9 cellular contexts compared by ENCODE assay signal in the genomic region with DNA sequence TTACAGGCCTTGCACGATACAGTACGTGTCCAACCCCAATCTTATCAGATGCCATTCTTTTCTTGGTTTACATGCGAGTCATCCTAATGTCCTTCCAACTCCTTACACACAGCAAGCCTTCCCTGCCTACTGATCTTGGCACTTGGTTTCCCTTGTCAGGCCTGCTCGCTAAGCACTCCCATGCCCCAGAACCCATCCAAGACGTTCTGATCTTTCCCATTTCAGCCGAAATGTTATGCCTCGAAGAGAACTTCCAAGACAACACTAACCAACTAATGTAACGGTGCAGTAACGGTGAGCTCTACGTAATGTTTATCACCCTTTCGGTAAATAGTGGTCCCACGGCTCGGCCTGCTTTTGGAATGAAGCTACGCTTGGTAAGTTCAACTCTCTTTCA. TPM values are rescaled to one million over a fixed set of nuclear protein-coding genes. Genes with fewer than 3 reads are reported as not detected.
DNase-seq lines count a peak whose midpoint lies in the region; ATAC-seq and TF ChIP-seq lines count a peak whose summit lies in the region.
"Had no signal": no experiment of that assay in that cellular context is flagged by ENCODE, and none has a peak within 500 bp of the region (broad histone marks: within the 10 kb centered on the region; RNA-seq: fewer than 3 reads in every experiment).

No MANE protein-coding gene starts in this region.

- H3K4me1 Mint-ChIP-seq in activated CD4-positive, alpha-beta T cell treated with anti-CD3 and anti-CD28 coated beads for 36 hours, result no peaks in the 10 kb centered on the region
- H3K4me1 Mint-ChIP-seq in activated CD4-positive, alpha-beta T cell treated with anti-CD3 and anti-CD28 coated beads, Interleukin-2, amount 10 ng/mL, durations not matched to agents 24 days and 14 days, result no peaks in the 10 kb centered on the region
- no peaks in the 10 kb centered on the region for H3K4me1 Mint-ChIP-seq in endothelial cell (ENCODE audit: unreplicated experiment)
- H3K4me1 Mint-ChIP-seq: activated T-helper 17 cell treated with anti-CD3 and anti-CD28 coated beads, Interleukin-2, amount 50 U/mL, for 72 hours had no signal

- no peak overlapping the region for H3K4me3 Mint-ChIP-seq in activated CD4-positive, alpha-beta T cell treated with anti-CD3 and anti-CD28 coated beads for 36 hours
- no peak overlapping the region for H3K4me3 Mint-ChIP-seq in activated CD4-positive, alpha-beta T cell treated with anti-CD3 and anti-CD28 coated beads, Interleukin-2, amount 10 ng/mL, durations not matched to agents 24 days and 14 days
- no peak overlapping the region for H3K4me3 Mint-ChIP-seq in endothelial cell (ENCODE audit: unreplicated experiment)
- H3K4me3 Mint-ChIP-seq: activated T-helper 17 cell treated with anti-CD3 and anti-CD28 coated beads, Interleukin-2, amount 50 U/mL, for 72 hours had no signal

- H3K9me3 ChIP-seq in WERI-Rb-1 (ENCODE audit: severe bottlenecking) (no peaks in the 10 kb centered on the region), iPS-18c (ENCODE audit: control insufficient read depth, insufficient read depth, low read length) (no peaks in the 10 kb centered on the region), tibial artery (no peaks in the 10 kb centered on the region)

- peaks cover 43% of the 10 kb centered on the region for H3K36me3 Mint-ChIP-seq in activated CD4-positive, alpha-beta T cell treated with anti-CD3 and anti-CD28 coated beads for 36 hours (ENCODE audit: low read depth)
- peaks cover 26% of the 10 kb centered on the region for H3K36me3 Mint-ChIP-seq in activated CD4-positive, alpha-beta T cell treated with anti-CD3 and anti-CD28 coated beads, Interleukin-2, amount 10 ng/mL, durations not matched to agents 24 days and 14 days (ENCODE audit: low read depth)
- peaks cover 18% of the 10 kb centered on the region for H3K36me3 Mint-ChIP-seq in endothelial cell (ENCODE audit: low read depth, unreplicated experiment)

- H3K36me3 ChIP-seq in WERI-Rb-1, result peaks cover 27% of the 10 kb centered on the region
- H3K36me3 ChIP-seq in tibial artery, result peaks cover 31 to 36% (median 34%) of the 10 kb centered on the region in 3 donors

- no peak overlapping the region for H3K27ac Mint-ChIP-seq in activated CD4-positive, alpha-beta T cell treated with anti-CD3 and anti-CD28 coated beads for 36 hours
- H3K27ac Mint-ChIP-seq in activated CD4-positive, alpha-beta T cell treated with anti-CD3 and anti-CD28 coated beads, Interleukin-2, amount 10 ng/mL, durations not matched to agents 24 days and 14 days, result no peak overlapping the region
- H3K27ac Mint-ChIP-seq in endothelial cell (ENCODE audit: unreplicated experiment), result no peak overlapping the region
- H3K27ac Mint-ChIP-seq: activated T-helper 17 cell treated with anti-CD3 and anti-CD28 coated beads, Interleukin-2, amount 50 U/mL, for 72 hours had no signal

- TF ChIP-seq CTCF in WERI-Rb-1 (IDR thresholded peaks at IDR 0.05; ENCODE audit: low read depth, low read length), result no peak
- no peak for TF ChIP-seq CTCF in tibial artery (IDR thresholded peaks at IDR 0.05)
- TF ChIP-seq CTCF in endothelial cell (IDR thresholded peaks at IDR 0.05; ENCODE audit: unreplicated experiment), result no peak

- H3K27ac ChIP-seq in WERI-Rb-1 (peak overlapping the region; percentile 95), tibial artery (peak overlapping the region; percentile 73 to 74)

- H3K27me3 Mint-ChIP-seq in activated CD4-positive, alpha-beta T cell treated with anti-CD3 and anti-CD28 coated beads for 36 hours, result peaks cover 4% of the 10 kb centered on the region
- peaks cover 14% of the 10 kb centered on the region for H3K27me3 Mint-ChIP-seq in activated CD4-positive, alpha-beta T cell treated with anti-CD3 and anti-CD28 coated beads, Interleukin-2, amount 10 ng/mL, durations not matched to agents 24 days and 14 days
- peaks cover 4% of the 10 kb centered on the region for H3K27me3 Mint-ChIP-seq in endothelial cell (ENCODE audit: unreplicated experiment)
- H3K27me3 Mint-ChIP-seq: activated T-helper 17 cell treated with anti-CD3 and anti-CD28 coated beads, Interleukin-2, amount 50 U/mL, for 72 hours had no signal

- H3K4me1 ChIP-seq in tibial artery, result peaks cover 0 to 23% (median 17%) of the 10 kb centered on the region in 4 donors

- POLR2A ChIA-PET in activated CD4-positive, alpha-beta T cell treated with anti-CD3 and anti-CD28 coated beads for 36 hours (lab: Charles Lee), result interaction anchor here (0.5 to 1.0 kb wide), 3 partner anchors 38 to 234 kb away, joined by 3 to 4 read pairs (median 4); a partner anchor contains a TSS

- intact Hi-C loops in activated CD4-positive, alpha-beta T cell treated with anti-CD3 and anti-CD28 coated beads for 36 hours (cut with DNase I, micrococcal nuclease), result loop anchor here (1.0 to 10.0 kb wide), 12 partner anchors 235 to 1156 kb away; a partner anchor contains a TSS
- intact Hi-C loops in activated CD4-positive, alpha-beta T cell treated with anti-CD3 and anti-CD28 coated beads, Interleukin-2, amount 10 ng/mL, durations not matched to agents 24 days and 14 days (cut with micrococcal nuclease), result loop anchor here (5.0 kb wide), 1 partner anchor 151 kb away; no protein-coding TSS in a partner anchor
- intact Hi-C loops in tibial artery (cut with DNase I; ENCODE audit: low total_unique reads), result no loop called here

- H3K9me3 Mint-ChIP-seq in activated CD4-positive, alpha-beta T cell treated with anti-CD3 and anti-CD28 coated beads for 36 hours (ENCODE audit: low read depth), result no peaks in the 10 kb centered on the region
- H3K9me3 Mint-ChIP-seq in activated CD4-positive, alpha-beta T cell treated with anti-CD3 and anti-CD28 coated beads, Interleukin-2, amount 10 ng/mL, durations not matched to agents 24 days and 14 days, result no peaks in the 10 kb centered on the region
- no peaks in the 10 kb centered on the region for H3K9me3 Mint-ChIP-seq in endothelial cell (ENCODE audit: unreplicated experiment)
- H3K9me3 Mint-ChIP-seq: activated T-helper 17 cell treated with anti-CD3 and anti-CD28 coated beads, Interleukin-2, amount 50 U/mL, for 72 hours had no signal

- peak; percentile 18 for DNase-seq in activated CD4-positive, alpha-beta T cell treated with anti-CD3 and anti-CD28 coated beads for 36 hours
- DNase-seq in activated CD4-positive, alpha-beta T cell treated with anti-CD3 and anti-CD28 coated beads, Interleukin-2, amount 10 ng/mL, durations not matched to agents 24 days and 14 days, result no peak
- DNase-seq in WERI-Rb-1 (no peak), tibial artery (no peak), endothelial cell (ENCODE audit: low spot score) (no peak), UCSD-AML1 (lab: John Stamatoyannopoulos, UW; ENCODE audit: unreplicated experiment) (no peak)

- CTCF ChIA-PET in activated CD4-positive, alpha-beta T cell treated with anti-CD3 and anti-CD28 coated beads for 36 hours (lab: Charles Lee), result interaction anchor here (0.5 to 1.7 kb wide), 7 partner anchors 10 to 267 kb away, joined by 3 to 5 read pairs (median 5); a partner anchor contains a TSS

- no peak for ATAC-seq in activated CD4-positive, alpha-beta T cell treated with anti-CD3 and anti-CD28 coated beads for 36 hours
- no peak for ATAC-seq in HG02884 (IDR thresholded peaks at IDR 0.05; ENCODE audit: unreplicated experiment)

- no peaks in the 10 kb centered on the region for H3K27me3 ChIP-seq in WERI-Rb-1 (ENCODE audit: insufficient read depth, low read depth, severe bottlenecking)
- no peaks in the 10 kb centered on the region for H3K27me3 ChIP-seq in tibial artery

- H3K4me3 ChIP-seq in WERI-Rb-1 (ENCODE audit: low read depth, low read length), result peak overlapping the region; percentile 80
- peak overlapping the region; percentile 86 for H3K4me3 ChIP-seq in iPS-18c (ENCODE audit: insufficient read depth, low read depth, low read length)
- H3K4me3 ChIP-seq in tibial artery, result peak overlapping the region; percentile 72 to 86

RNA-seq across cellular contexts. Expression of a gene that starts 0.5 kb away (rescaled TPM):
- 100 to 1,000 TPM; 134 to 137 TPM for total RNA-seq in activated CD4-positive, alpha-beta T cell treated with anti-CD3 and anti-CD28 coated beads for 36 hours
- total RNA-seq in activated CD4-positive, alpha-beta T cell treated with anti-CD3 and anti-CD28 coated beads, Interleukin-2, amount 10 ng/mL, durations not matched to agents 24 days and 14 days, result 170 and 173 TPM in 2 replicates
- total RNA-seq in endothelial cell (ENCODE audit: unreplicated experiment), result 84.0 TPM

RNA-seq across cellular contexts. Expression of a gene that starts 15.8 kb away (rescaled TPM):
- under 1 TPM; 0.12 to 0.32 TPM for total RNA-seq in activated CD4-positive, alpha-beta T cell treated with anti-CD3 and anti-CD28 coated beads for 36 hours
- total RNA-seq in activated CD4-positive, alpha-beta T cell treated with anti-CD3 and anti-CD28 coated beads, Interleukin-2, amount 10 ng/mL, durations not matched to agents 24 days and 14 days, result 0.35 and 0.45 TPM in 2 replicates
- total RNA-seq in endothelial cell (ENCODE audit: unreplicated experiment), result 59.5 TPM

RNA-seq across cellular contexts. Expression of a gene that starts 16.7 kb away (rescaled TPM):
- not detected for total RNA-seq in activated CD4-positive, alpha-beta T cell treated with anti-CD3 and anti-CD28 coated beads for 36 hours
- not detected in 2 replicates for total RNA-seq in activated CD4-positive, alpha-beta T cell treated with anti-CD3 and anti-CD28 coated beads, Interleukin-2, amount 10 ng/mL, durations not matched to agents 24 days and 14 days
- total RNA-seq in endothelial cell (ENCODE audit: unreplicated experiment), result 3.0 TPM

RNA-seq across cellular contexts. Expression of a gene that starts 44.4 kb away (rescaled TPM):
- total RNA-seq in activated CD4-positive, alpha-beta T cell treated with anti-CD3 and anti-CD28 coated beads for 36 hours, result 1 to 10 TPM; 3.6 to 4.3 TPM
- 6.6 and 7.4 TPM in 2 replicates for total RNA-seq in activated CD4-positive, alpha-beta T cell treated with anti-CD3 and anti-CD28 coated beads, Interleukin-2, amount 10 ng/mL, durations not matched to agents 24 days and 14 days
- 8.4 TPM for total RNA-seq in endothelial cell (ENCODE audit: unreplicated experiment)

RNA-seq across cellular contexts. Expression of a gene that starts 44.6 kb away (rescaled TPM):
- total RNA-seq in activated CD4-positive, alpha-beta T cell treated with anti-CD3 and anti-CD28 coated beads for 36 hours, result not detected
- total RNA-seq in activated CD4-positive, alpha-beta T cell treated with anti-CD3 and anti-CD28 coated beads, Interleukin-2, amount 10 ng/mL, durations not matched to agents 24 days and 14 days, result not detected in 2 replicates
- 1.4 TPM for total RNA-seq in endothelial cell (ENCODE audit: unreplicated experiment)
- total RNA-seq: activated T-helper 17 cell treated with anti-CD3 and anti-CD28 coated beads, Interleukin-2, amount 50 U/mL, for 72 hours had no signal

Comparison
In these comparisons a context has a peak if more than half of its experiments do, and no peak if none do; other contexts are left out.
1. RNA of a gene that starts 15.8 kb away (total RNA-seq): 59.5 TPM in endothelial cell (single experiment); 0.35 to 0.45 TPM in activated CD4-positive, alpha-beta T cell treated with anti-CD3 and anti-CD28 coated beads, Interleukin-2, amount 10 ng/mL, durations not matched to agents 24 days and 14 days and 0.12 to 0.32 TPM in activated CD4-positive, alpha-beta T cell treated with anti-CD3 and anti-CD28 coated beads for 36 hours; every median in the first group is over 10 times any median in the second.
2. Peak in every context shown above with its lines, with median percentiles within 50 percentile points of each other: H3K4me3 ChIP-seq.